ENCODE assay signal across 20 cellular contexts in the genomic region with DNA sequence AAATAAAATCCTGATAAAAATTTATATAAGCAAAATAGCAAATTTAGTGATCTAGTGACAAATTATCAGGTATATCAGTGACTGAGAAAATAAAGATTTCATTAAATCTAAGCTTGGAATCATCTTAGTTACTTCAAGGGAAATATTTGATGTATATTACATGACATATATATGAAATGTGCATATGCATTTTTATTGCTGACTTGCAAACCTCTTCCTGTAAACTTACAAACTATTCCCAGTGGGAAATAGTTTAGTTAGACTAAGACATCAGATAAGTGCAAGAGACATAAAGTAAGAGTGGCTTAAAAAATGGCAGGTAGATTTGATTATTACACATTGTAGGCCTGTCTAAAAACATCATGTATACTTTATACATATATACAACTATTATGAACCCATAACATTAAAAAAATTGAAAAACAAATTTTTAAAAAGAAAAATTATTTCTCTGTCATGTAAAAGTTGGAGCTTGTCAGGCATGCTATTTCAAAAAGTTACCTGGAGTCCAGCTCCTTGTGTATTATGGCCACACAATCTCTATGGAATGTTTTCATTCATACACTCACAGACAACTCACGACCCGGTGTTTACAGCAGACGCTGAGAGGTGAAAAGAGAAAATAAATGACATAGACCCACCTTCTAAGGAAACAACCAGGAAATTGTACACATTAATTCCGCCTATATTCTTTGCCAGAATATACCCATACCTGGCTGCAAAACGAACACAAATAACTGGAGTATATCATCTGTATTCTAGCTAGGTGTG.
DNase-seq lines count a peak whose midpoint lies in the region; ATAC-seq, FAIRE-seq and TF ChIP-seq lines count a peak whose summit lies in the region.
"Had no signal": no experiment of that assay in that cellular context is flagged by ENCODE, and none has a peak within 500 bp of the region (broad histone marks: within the 10 kb centered on the region; RNA-seq: fewer than 3 reads in every experiment).

No MANE protein-coding gene starts in this region.

- no peak for FAIRE-seq in HepG2 (lab: Jason Lieb, UNC)
- FAIRE-seq in bronchial epithelial cell (lab: Jason Lieb, UNC), result no peak
- FAIRE-seq: A549, D721Med, GM19239, H1, K562 had no signal

- H3K4me3 ChIP-seq in HepG2 (replicated peaks in 1 of 3; ENCODE audit: insufficient read depth in 1 of 3, low read depth in 2 of 3, low read length in 3 of 3) (no peak overlapping the region), right lobe of liver (no peak overlapping the region), Karpas-422 (ENCODE audit: low read length) (no peak overlapping the region), bronchial epithelial cell (ENCODE audit: low read depth, low read length) (no peak overlapping the region)
- H3K4me3 ChIP-seq: A549, HAP-1, K562 had no signal

- ATAC-seq in HepG2, result no peak
- ATAC-seq in right lobe of liver, result no peak
- ATAC-seq in stimulated activated naive CD8-positive, alpha-beta T cell treated with anti-CD3 and anti-CD28 coated beads, Interleukin-15, Interleukin-2, amounts not matched to agents 100 U/mL and 50 U/mL, for 24 hours, result no peak
- ATAC-seq in GM19035 (IDR thresholded peaks at IDR 0.05; ENCODE audit: unreplicated experiment), result no peak
- ATAC-seq: A549, K562 had no signal

- H3K9me2 ChIP-seq in Karpas-422 (replicated peaks; ENCODE audit: insufficient read depth, low read length), result no peaks in the 10 kb centered on the region

- POLR2A ChIA-PET in HepG2 (lab: Yijun Ruan, JAX), result no interaction called here

- TF ChIP-seq EP300 in HepG2 (IDR thresholded peaks at IDR 0.05; ENCODE audit: low read depth in 2 of 2, low read length in 2 of 2), result no peak
- no peak for TF ChIP-seq EP300 in HepG2 (CRISPR knock-in tag; IDR thresholded peaks at IDR 0.05; ENCODE audit: borderline replicate concordance)

- no peaks in the 10 kb centered on the region for H3K79me2 ChIP-seq in HepG2 (ENCODE audit: insufficient read depth, low read length)
- H3K79me2 ChIP-seq in Karpas-422 (ENCODE audit: low read length), result no peaks in the 10 kb centered on the region

- in situ Hi-C loops in HepG2 (cut with HindIII; ENCODE audit: extremely low pct_ligation_motif_present, low pct_unique_long_range_greater_than_20kb), result no loop called here

- intact Hi-C loops in HepG2 (cut with micrococcal nuclease; ENCODE audit: unreplicated experiment), result no loop called here
- intact Hi-C loops in right lobe of liver (cut with DNase I), result no loop called here

- WGBS in HepG2 (ENCODE audit: low lambda C conversion rate), result 2% methylated on average over 5 of the region's 5 CpGs
- WGBS in right lobe of liver (ENCODE audit: insufficient coverage, low coverage, low lambda C conversion rate, missing lambda C conversion rate), result 36% methylated on average over 5 of the region's 5 CpGs

- H3K27ac ChIP-seq in HepG2 (ENCODE audit: extremely low read length, insufficient read depth, low read length), result no peak overlapping the region
- no peak overlapping the region for H3K27ac ChIP-seq in right lobe of liver
- H3K27ac ChIP-seq in Karpas-422 (ENCODE audit: low read length), result no peak overlapping the region
- H3K27ac ChIP-seq: A549, C4-2B had no signal

- H4K20me1 ChIP-seq in HepG2 (ENCODE audit: insufficient read depth, low read length) (no peaks in the 10 kb centered on the region), Karpas-422 (ENCODE audit: insufficient read depth, low read depth, low read length) (no peaks in the 10 kb centered on the region)

- no peak for TF ChIP-seq CTCF in HepG2 (CRISPR knock-in tag; IDR thresholded peaks at IDR 0.05)
- TF ChIP-seq CTCF in right lobe of liver (IDR thresholded peaks at IDR 0.05), result no peak
- no peak for TF ChIP-seq CTCF in bronchial epithelial cell (IDR thresholded peaks at IDR 0.05; ENCODE audit: insufficient read depth, low read length, severe bottlenecking)

- H3K27me3 ChIP-seq in HepG2 (ENCODE audit: control insufficient read depth in 1 of 2, insufficient read depth in 2 of 2, low read length in 2 of 2) (no peaks in the 10 kb centered on the region), right lobe of liver (no peaks in the 10 kb centered on the region), Karpas-422 (ENCODE audit: low read length) (no peaks in the 10 kb centered on the region), bronchial epithelial cell (ENCODE audit: control insufficient read depth, insufficient read depth, low read length) (no peaks in the 10 kb centered on the region)

- DNase-seq in HepG2 (ENCODE audit: low spot score), result no peak
- no peak for DNase-seq in right lobe of liver
- DNase-seq in Karpas-422, result no peak
- DNase-seq in bronchial epithelial cell (ENCODE audit: low read depth), result peak; percentile 32
- no peak for DNase-seq in DMS 273 treated with DMSO at 0.1 percent for 48 hours (lab: John Stamatoyannopoulos, UW)
- no peak for DNase-seq in stimulated activated naive CD8-positive, alpha-beta T cell treated with anti-CD3 and anti-CD28 coated beads, Interleukin-15, Interleukin-2, amounts not matched to agents 100 U/mL and 50 U/mL, for 24 hours
- DNase-seq: AML-193; Caco-2; CD4-positive, alpha-beta T cell; DMS153; DMS79; GF-D8 had no signal

- H3K4me1 ChIP-seq in HepG2 (ENCODE audit: insufficient read depth, low read length), result no peaks in the 10 kb centered on the region
- H3K4me1 ChIP-seq in right lobe of liver, result no peaks in the 10 kb centered on the region
- peaks cover 10% of the 10 kb centered on the region; the same call in 1 of the 2 replicates for H3K4me1 ChIP-seq in Karpas-422 (ENCODE audit: low read length)
- H3K4me1 ChIP-seq: A549, HAP-1 had no signal

- H3K9me3 ChIP-seq in HepG2 (ENCODE audit: low read length) (no peaks in the 10 kb centered on the region), right lobe of liver (no peaks in the 10 kb centered on the region), Karpas-422 (ENCODE audit: low read length) (no peaks in the 10 kb centered on the region)
- H3K9me3 ChIP-seq: A549, Caco-2, HAP-1 had no signal

- no peak overlapping the region for H3K4me2 ChIP-seq in HepG2 (ENCODE audit: low read depth, low read length)
- no peak overlapping the region for H3K4me2 ChIP-seq in Karpas-422 (ENCODE audit: low read depth, low read length, poor library complexity, severe bottlenecking)
- H3K4me2 ChIP-seq: A549 had no signal

- H3K36me3 ChIP-seq in HepG2 (replicated peaks in 1 of 2; ENCODE audit: control insufficient read depth in 1 of 2, insufficient read depth in 2 of 2, low read length in 2 of 2), result no peaks in the 10 kb centered on the region
- H3K36me3 ChIP-seq in right lobe of liver, result no peaks in the 10 kb centered on the region
- no peaks in the 10 kb centered on the region for H3K36me3 ChIP-seq in Karpas-422 (ENCODE audit: insufficient read depth, low read length)
- H3K36me3 ChIP-seq in bronchial epithelial cell (ENCODE audit: control insufficient read depth, insufficient read depth, low read length), result no peaks in the 10 kb centered on the region
- H3K36me3 ChIP-seq: HAP-1 had no signal

- TF ChIP-seq POLR2A in HepG2 (IDR thresholded peaks at IDR 0.05; ENCODE audit: insufficient read depth in 1 of 2, low read depth in 2 of 2, low read length in 2 of 2) (no peak), right lobe of liver (IDR thresholded peaks at IDR 0.05) (no peak)

- CTCF ChIA-PET in HepG2 (lab: Yijun Ruan, JAX; ENCODE audit: low intra/inter-chr PET ratio, low total read pairs), result no interaction called here

- H2AFZ ChIP-seq in HepG2 (ENCODE audit: low read length) (no peak overlapping the region), Karpas-422 (ENCODE audit: low read length) (peak overlapping the region; percentile 85)

- BruUV-seq in HepG2 (replicated peaks; lab: Mats Ljungman, UMichigan), result no TSS peak

- TF ChIP-seq RAD21 in HepG2 (CRISPR knock-in tag; IDR thresholded peaks at IDR 0.05), result no peak

- H3K9ac ChIP-seq in HepG2 (ENCODE audit: insufficient read depth, low read depth, low read length), result no peak overlapping the region
- no peak overlapping the region for H3K9ac ChIP-seq in Karpas-422 (ENCODE audit: low read length)

TF ChIP-seq in HepG2, 621 proteins besides CTCF, POLR2A, EP300 and RAD21:
- TF ChIP-seq ELF3 (CRISPR knock-in tag; IDR thresholded peaks at IDR 0.05), result no peak
- TF ChIP-seq, protein P1, sequence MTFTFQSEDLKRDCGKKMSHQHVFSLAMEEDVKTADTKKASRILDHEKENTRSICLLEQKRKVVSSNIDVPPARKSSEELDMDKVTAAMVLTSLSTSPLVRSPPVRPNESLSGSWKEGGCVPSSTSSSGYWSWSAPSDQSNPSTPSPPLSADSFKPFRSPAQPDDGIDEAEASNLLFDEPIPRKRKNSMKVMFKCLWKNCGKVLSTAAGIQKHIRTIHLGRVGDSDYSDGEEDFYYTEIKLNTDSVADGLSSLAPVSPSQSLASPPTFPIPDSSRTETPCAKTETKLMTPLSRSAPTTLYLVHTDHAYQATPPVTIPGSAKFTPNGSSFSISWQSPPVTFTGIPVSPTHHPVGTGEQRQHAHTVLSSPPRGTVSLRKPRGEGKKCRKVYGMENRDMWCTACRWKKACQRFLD (CRISPR knock-in tag; IDR thresholded peaks at IDR 0.05; ENCODE audit: borderline replicate concordance), result no peak
- no peak for TF ChIP-seq RXRB (CRISPR knock-in tag; IDR thresholded peaks at IDR 0.05; ENCODE audit: borderline replicate concordance)
- TF ChIP-seq MAFK (conservative IDR thresholded peaks at IDR 0.05 in 1 of 2, IDR thresholded peaks at IDR 0.05 in 1 of 2; ENCODE audit: low read length in 2 of 2), result peak; percentile 55 to 67
- no peak for TF ChIP-seq ZNF367 (CRISPR knock-in tag; IDR thresholded peaks at IDR 0.05; ENCODE audit: borderline replicate concordance)
- peak; percentile 59 for TF ChIP-seq MAFF (IDR thresholded peaks at IDR 0.05; ENCODE audit: low read depth, low read length)
- TF ChIP-seq KMT2B (CRISPR knock-in tag; IDR thresholded peaks at IDR 0.05), result no peak
